Comparison of ENCODE assay signal across 8 cellular contexts in the genomic region with DNA sequence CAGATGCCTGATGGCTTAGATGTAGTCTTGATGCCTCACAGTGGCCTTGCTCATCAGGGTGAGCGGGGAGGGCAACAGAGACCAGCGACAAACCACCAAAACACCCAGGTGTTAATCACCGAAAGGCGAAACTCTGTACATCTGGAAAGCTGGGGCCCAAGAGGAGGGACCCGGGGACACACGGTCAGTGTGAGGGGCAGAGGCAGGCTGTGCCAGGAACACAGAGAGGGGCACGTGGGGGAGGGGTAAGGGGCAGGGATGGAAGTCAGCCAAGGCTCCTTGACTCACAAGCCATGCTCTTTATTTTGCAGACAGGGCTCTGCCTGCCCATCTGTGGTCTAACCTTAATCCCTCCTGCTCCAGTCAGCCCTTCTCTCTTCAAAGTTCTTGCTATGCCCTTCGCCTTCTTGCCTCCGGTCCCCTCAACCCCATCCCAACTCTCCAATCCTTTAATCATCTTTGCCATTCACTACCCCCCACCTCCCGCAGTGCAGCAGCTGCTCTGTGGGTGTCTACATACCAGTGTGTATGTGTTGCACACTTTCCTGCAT. TPM values are rescaled to one million over a fixed set of nuclear protein-coding genes. Genes with fewer than 3 reads are reported as not detected.
A peak's percentile ranks its signal among the peaks of the same experiment; 100 is the strongest.
DNase-seq lines count a peak whose midpoint lies in the region; ATAC-seq and TF ChIP-seq lines count a peak whose summit lies in the region.

No MANE protein-coding gene starts in this region.

- no peak for TF ChIP-seq EP300 in ovary (IDR thresholded peaks at IDR 0.05)

- TF ChIP-seq CTCF in ovary (IDR thresholded peaks at IDR 0.05) (no peak), lower leg skin (IDR thresholded peaks at IDR 0.05) (no peak)

- TF ChIP-seq POLR2A in ovary (IDR thresholded peaks at IDR 0.05) (no peak), lower leg skin (IDR thresholded peaks at IDR 0.05) (no peak)

- ATAC-seq in GM18511 (IDR thresholded peaks at IDR 0.05; ENCODE audit: unreplicated experiment): no peak

- H3K4me3 ChIP-seq in ovary (peak overlapping the region; percentile 19), lower leg skin (ENCODE audit: low read depth, poor library complexity, severe bottlenecking) (no peak overlapping the region)
- no peak overlapping the region for H3K4me3 ChIP-seq in effector memory CD4-positive, alpha-beta T cell (ENCODE audit: insufficient read depth, low read depth, low read length, poor library complexity, severe bottlenecking)

- DNase-seq in DMS 273 treated with DMSO at 0.1 percent for 48 hours (lab: John Stamatoyannopoulos, UW) (peak; percentile 45), LHCN-M2 (ENCODE audit: low read depth) (peak; percentile 89), ovary (peak in 3 of 5 donors; percentile 51 to 57 (median 52)), lower leg skin (ENCODE audit: low spot score in 2 of 2) (no peak), activated gamma-delta T cell treated with Interleukin-2 at 50 U/mL for 16 hours (no peak)
- DNase-seq in effector memory CD4-positive, alpha-beta T cell: no peak

- H3K9me3 ChIP-seq in ovary: no peaks in the 10 kb centered on the region
- H3K9me3 ChIP-seq in effector memory CD4-positive, alpha-beta T cell (ENCODE audit: control insufficient read depth, low read length): no peaks in the 10 kb centered on the region

- H3K36me3 ChIP-seq in ovary: no peaks in the 10 kb centered on the region
- peaks cover 4% of the 10 kb centered on the region for H3K36me3 ChIP-seq in effector memory CD4-positive, alpha-beta T cell (ENCODE audit: control insufficient read depth, insufficient read depth, low read length)

- WGBS in ovary, 3 donors: 33 to 41% (median 35%) methylated on average over 10 of the region's 10 CpGs
- 68 to 70% methylated on average over 10 of the region's 10 CpGs for WGBS in lower leg skin, 2 donors

- no peaks in the 10 kb centered on the region for H3K27me3 ChIP-seq in ovary
- no peaks in the 10 kb centered on the region for H3K27me3 ChIP-seq in effector memory CD4-positive, alpha-beta T cell (replicated peaks; ENCODE audit: control insufficient read depth, insufficient read depth, low read length, poor library complexity, severe bottlenecking)

- intact Hi-C loops in ovary (cut with DNase I): loop anchor here in 1 of 4 donors (5.0 kb wide), 1 partner anchor 34 kb away; no protein-coding TSS in a partner anchor
- intact Hi-C loops in lower leg skin (cut with DNase I; ENCODE audit: low total_unique reads): no loop called here

- H3K4me1 ChIP-seq in ovary (ENCODE audit: insufficient read depth): peaks cover 59% of the 10 kb centered on the region
- peaks cover 82% of the 10 kb centered on the region for H3K4me1 ChIP-seq in effector memory CD4-positive, alpha-beta T cell (ENCODE audit: control insufficient read depth, insufficient read depth, low read length, poor library complexity, severe bottlenecking)

- H3K27ac ChIP-seq in cingulate gyrus (ENCODE audit: low read depth, low read length) (peak overlapping the region; percentile 87), ovary (peak overlapping the region; percentile 53 to 100)
- no peak overlapping the region for H3K27ac ChIP-seq in effector memory CD4-positive, alpha-beta T cell (ENCODE audit: insufficient read depth, low read length, poor library complexity, severe bottlenecking)

RNA-seq across cellular contexts. Expression of a gene that starts 4.3 kb away (rescaled TPM):
- total RNA-seq in LHCN-M2 (2014; rRNA removed): 21.9 and 23.2 TPM in 2 replicates
- polyA plus RNA-seq in LHCN-M2 (2012): 27.4 TPM
- total RNA-seq in ovary: 10 to 100 TPM; 30.0 to 96.6 (median 64.0) TPM
- polyA plus RNA-seq in ovary: 10 to 100 TPM; 33.0 to 40.1 TPM
- total RNA-seq in lower leg skin: 10 to 100 TPM; 32.1 to 67.3 (median 55.6) TPM

Comparison
In these comparisons a context has a peak if more than half of its experiments do, and no peak if none do; other contexts are left out.
1. DNase-seq: peak in DMS 273 treated with DMSO at 0.1 percent for 48 hours (single experiment), LHCN-M2 (single experiment) and ovary (3 of 5); none in effector memory CD4-positive, alpha-beta T cell (0 of 3), lower leg skin (0 of 2) and activated gamma-delta T cell treated with Interleukin-2 at 50 U/mL for 16 hours (single experiment).